In genomic region chr17:20313306-20313705, GRCh38 we compare ENCODE assay signal across 24 cellular contexts.
"Had no signal": no experiment of that assay in that cellular context is flagged by ENCODE, and none has a peak within 500 bp of the region (broad histone marks: within the 10 kb centered on the region; RNA-seq: fewer than 3 reads in every experiment).

No MANE protein-coding gene starts in this region.

- DNase-seq: effector memory CD8-positive, alpha-beta T cell; esophagus squamous epithelium; foreskin fibroblast; left colon; left ventricle myocardium superior; mucosa of descending colon; naive thymus-derived CD8-positive, alpha-beta T cell; ovary; retina; right lobe of liver; spleen; stimulated activated CD4-positive, alpha-beta T cell treated with anti-CD3 and anti-CD28 coated beads, Interleukin-15, amount 100 ng/mL, for 24 hours; stimulated activated CD4-positive, alpha-beta T cell treated with anti-CD3 and anti-CD28 coated beads, Interleukin-1b, Interleukin-23, amount 100 ng/mL, for 48 hours; stimulated activated CD4-positive, alpha-beta T cell treated with anti-CD3 and anti-CD28 coated beads, Interleukin-4, amount 100 ng/mL, for 4 hours; stimulated activated naive CD4-positive, alpha-beta T cell treated with Interleukin-2 at 50 U/mL for 16 hours; thyroid gland; uterus had no signal

- H3K4me1 ChIP-seq: esophagus squamous epithelium, gastroesophageal sphincter, prostate gland, right lobe of liver, spleen, suprapubic skin, thyroid gland, uterus had no signal

- H3K27me3 ChIP-seq: esophagus squamous epithelium, gastroesophageal sphincter, hepatocyte, ovary, right lobe of liver, spleen, suprapubic skin, thyroid gland, uterus had no signal

- H3K27me3 Mint-ChIP-seq: central memory CD8-positive, alpha-beta T cell; effector memory CD8-positive, alpha-beta T cell; naive thymus-derived CD8-positive, alpha-beta T cell; type B pancreatic cell had no signal

- H3K9me3 ChIP-seq: esophagus squamous epithelium, gastroesophageal sphincter, mucosa of descending colon, ovary, prostate gland, right lobe of liver, suprapubic skin, thyroid gland, uterus had no signal

- H3K36me3 ChIP-seq: esophagus squamous epithelium, ovary, prostate gland, right lobe of liver, thyroid gland, uterus had no signal

- H3K9me3 Mint-ChIP-seq: central memory CD8-positive, alpha-beta T cell; effector memory CD8-positive, alpha-beta T cell had no signal

- H3K4me3 Mint-ChIP-seq: central memory CD8-positive, alpha-beta T cell; effector memory CD8-positive, alpha-beta T cell; naive thymus-derived CD8-positive, alpha-beta T cell; type B pancreatic cell had no signal

- H3K4me1 Mint-ChIP-seq: central memory CD8-positive, alpha-beta T cell had no signal

- H3K4me3 ChIP-seq: esophagus squamous epithelium, gastroesophageal sphincter, hepatocyte, lung, mucosa of descending colon, ovary, prostate gland, right lobe of liver, spleen, suprapubic skin, thyroid gland, uterus had no signal

- H3K27ac Mint-ChIP-seq: effector memory CD8-positive, alpha-beta T cell; type B pancreatic cell had no signal

- ATAC-seq: effector memory CD8-positive, alpha-beta T cell; gastroesophageal sphincter; left ventricle myocardium superior; mucosa of descending colon; naive thymus-derived CD8-positive, alpha-beta T cell; right lobe of liver had no signal
